In genomic region chr5:32814620-32815019, GRCh38 we compare ENCODE assay signal across 19 cellular contexts.
DNase-seq lines count a peak whose midpoint lies in the region; ATAC-seq and TF ChIP-seq lines count a peak whose summit lies in the region.
"Had no signal": no experiment of that assay in that cellular context is flagged by ENCODE, and none has a peak within 500 bp of the region (broad histone marks: within the 10 kb centered on the region; RNA-seq: fewer than 3 reads in every experiment).

No MANE protein-coding gene starts in this region.

- peak; percentile 87 for ATAC-seq in RWPE2 (ENCODE audit: low read depth)
- ATAC-seq in HG03342 (IDR thresholded peaks at IDR 0.05; ENCODE audit: unreplicated experiment): no peak
- ATAC-seq in HG03460 (IDR thresholded peaks at IDR 0.05; ENCODE audit: unreplicated experiment): no peak
- ATAC-seq: heart right ventricle, Panc1 had no signal

- H3K4me1 ChIP-seq in RWPE2 (ENCODE audit: insufficient read depth, poor library complexity, severe bottlenecking): peaks cover 4% of the 10 kb centered on the region

- H3K9me3 ChIP-seq in RWPE2 (ENCODE audit: severe bottlenecking): no peaks in the 10 kb centered on the region
- H3K9me3 ChIP-seq: heart right ventricle had no signal

- no peaks in the 10 kb centered on the region for H3K27me3 ChIP-seq in RWPE2 (ENCODE audit: insufficient read depth, poor library complexity, severe bottlenecking)
- H3K27me3 ChIP-seq: heart right ventricle had no signal

- H3K36me3 ChIP-seq in RWPE2 (ENCODE audit: low read depth): no peaks in the 10 kb centered on the region
- H3K36me3 ChIP-seq: heart right ventricle had no signal

- H3K4me3 ChIP-seq in RWPE2 (ENCODE audit: severe bottlenecking): no peak overlapping the region
- no peak overlapping the region for H3K4me3 ChIP-seq in epithelial cell of esophagus (ENCODE audit: low read length)
- no peak overlapping the region for H3K4me3 ChIP-seq in retinal pigment epithelial cell (ENCODE audit: low read length)
- H3K4me3 ChIP-seq: heart right ventricle had no signal

- H3K27ac ChIP-seq in RWPE2 (ENCODE audit: poor library complexity, severe bottlenecking): no peak overlapping the region
- H3K27ac ChIP-seq: C4-2B, heart right ventricle, HL-60 had no signal

- DNase-seq in EL: peak; percentile 87
- no peak for DNase-seq in RWPE2 (ENCODE audit: low spot score)
- peak; percentile 70 for DNase-seq in epithelial cell of esophagus (ENCODE audit: low read depth)
- peak; percentile 42 for DNase-seq in retinal pigment epithelial cell (ENCODE audit: low read depth)
- DNase-seq in NCI-H526 treated with DMSO at 0.1 percent for 48 hours (lab: John Stamatoyannopoulos, UW): no peak
- DNase-seq in germinal center (ENCODE audit: low spot score): no peak
- DNase-seq: activated B cell treated with CpG ODN at 0.5 μM for 24 hours; activated gamma-delta T cell treated with Interleukin-2 at 50 U/mL for 16 hours; DMS79; heart right ventricle; NCI-H1694; NCI-H524 treated with DMSO at 0.1 percent for 48 hours; small intestine; stimulated activated naive CD4-positive, alpha-beta T cell had no signal

- TF ChIP-seq CTCF in RWPE2 (IDR thresholded peaks at IDR 0.05; ENCODE audit: poor library complexity, severe bottlenecking): no peak
- TF ChIP-seq CTCF in epithelial cell of esophagus (IDR thresholded peaks at IDR 0.05; ENCODE audit: insufficient read depth, low read depth, low read length, missing control alignments): no peak
- TF ChIP-seq CTCF in retinal pigment epithelial cell (conservative IDR thresholded peaks at IDR 0.05; ENCODE audit: low read depth, low read length): no peak

Comparison
In these comparisons a context has a peak if more than half of its experiments do, and no peak if none do; other contexts are left out.
1. DNase-seq: peak in EL (single experiment), epithelial cell of esophagus (single experiment) and retinal pigment epithelial cell (single experiment); none in RWPE2 (single experiment), NCI-H526 treated with DMSO at 0.1 percent for 48 hours (single experiment) and germinal center (single experiment).